Comparison of ENCODE assay signal across 24 cellular contexts in genomic region chr4:115780268-115780667, GRCh38.
"Had no signal": no experiment of that assay in that cellular context is flagged by ENCODE, and none has a peak within 500 bp of the region (broad histone marks: within the 10 kb centered on the region; RNA-seq: fewer than 3 reads in every experiment).

No MANE protein-coding gene starts in this region.

- H3K36me3 Mint-ChIP-seq: activated naive CD4-positive, alpha-beta T cell treated with anti-CD3 and anti-CD28 coated beads, Interleukin-2, amount 50 U/mL, for 72 hours; naive thymus-derived CD8-positive, alpha-beta T cell had no signal

- H3K27me3 Mint-ChIP-seq: activated CD4-positive, alpha-beta T cell treated with anti-CD3 and anti-CD28 coated beads, Interleukin-2, amount 10 ng/mL, durations not matched to agents 7 days and 5 days; naive thymus-derived CD8-positive, alpha-beta T cell; stimulated activated naive CD8-positive, alpha-beta T cell treated with anti-CD3 and anti-CD28 coated beads, Interleukin-15, amount 100 ng/mL, for 72 hours had no signal

- H3K4me1 Mint-ChIP-seq: activated CD4-positive, alpha-beta T cell treated with anti-CD3 and anti-CD28 coated beads, Interleukin-2, amount 10 ng/mL, durations not matched to agents 7 days and 5 days; stimulated activated naive CD8-positive, alpha-beta T cell treated with anti-CD3 and anti-CD28 coated beads, Interleukin-15, amount 100 ng/mL, for 72 hours had no signal

- H3K27ac ChIP-seq: adrenal gland, gastroesophageal sphincter, heart right ventricle, parathyroid adenoma, suprapubic skin, transverse colon, uterus had no signal

- DNase-seq: activated CD4-positive, alpha-beta T cell treated with anti-CD3 and anti-CD28 coated beads, Interleukin-2, amount 10 ng/mL, durations not matched to agents 7 days and 5 days; activated CD8-positive, alpha-beta T cell treated with anti-CD3 and anti-CD28 coated beads, Interleukin-2, amount 10 ng/mL, durations not matched to agents 7 days and 5 days; activated effector memory CD4-positive, alpha-beta T cell treated with anti-CD3 and anti-CD28 coated beads, Interleukin-2, amount 50 U/mL, for 16 hours; activated T-cell treated with anti-CD3 and anti-CD28 coated beads, Interleukin-2, amount 50 U/mL, for 72 hours; adrenal gland; cerebellar nuclear complex; cortex of kidney; heart right ventricle; mesenchymal stem cell; naive thymus-derived CD8-positive, alpha-beta T cell; stimulated activated CD4-positive, alpha-beta T cell treated with anti-CD3 and anti-CD28 coated beads, Interleukin-4, amount 100 ng/mL, for 1 hour; stimulated activated naive CD8-positive, alpha-beta T cell treated with anti-CD3 and anti-CD28 coated beads, Interleukin-15, amount 100 ng/mL, for 72 hours; T-helper 9 cell; transverse colon; uterus had no signal

- H3K27me3 ChIP-seq: adrenal gland, gastroesophageal sphincter, heart right ventricle, suprapubic skin, transverse colon, uterus had no signal

- H3K4me3 ChIP-seq: adrenal gland, gastroesophageal sphincter, heart right ventricle, smooth muscle cell, suprapubic skin, transverse colon, uterus had no signal

- H3K27ac Mint-ChIP-seq: activated CD4-positive, alpha-beta T cell treated with anti-CD3 and anti-CD28 coated beads, Interleukin-2, amount 10 ng/mL, durations not matched to agents 7 days and 5 days; activated CD8-positive, alpha-beta T cell treated with anti-CD3 and anti-CD28 coated beads, Interleukin-2, amount 10 ng/mL, durations not matched to agents 7 days and 5 days; activated naive CD4-positive, alpha-beta T cell treated with anti-CD3 and anti-CD28 coated beads, Interleukin-2, amount 50 U/mL, for 72 hours; activated T-cell treated with anti-CD3 and anti-CD28 coated beads, Interleukin-2, amount 50 U/mL, for 72 hours; naive thymus-derived CD8-positive, alpha-beta T cell; stimulated activated naive CD8-positive, alpha-beta T cell treated with anti-CD3 and anti-CD28 coated beads, Interleukin-15, amount 100 ng/mL, for 72 hours had no signal

- H3K4me3 Mint-ChIP-seq: activated CD4-positive, alpha-beta T cell treated with anti-CD3 and anti-CD28 coated beads, Interleukin-2, amount 10 ng/mL, durations not matched to agents 7 days and 5 days; activated CD8-positive, alpha-beta T cell treated with anti-CD3 and anti-CD28 coated beads, Interleukin-2, amount 10 ng/mL, durations not matched to agents 7 days and 5 days; activated T-cell treated with anti-CD3 and anti-CD28 coated beads, Interleukin-2, amount 50 U/mL, for 72 hours; naive thymus-derived CD8-positive, alpha-beta T cell; stimulated activated naive CD8-positive, alpha-beta T cell treated with anti-CD3 and anti-CD28 coated beads, Interleukin-15, amount 100 ng/mL, for 72 hours had no signal

- H3K9ac ChIP-seq: parathyroid adenoma had no signal

- H3K9me3 ChIP-seq: gastroesophageal sphincter, heart right ventricle, suprapubic skin, transverse colon, uterus had no signal

- FAIRE-seq: astrocyte, bronchial epithelial cell had no signal

- H3K36me3 ChIP-seq: adrenal gland, gastroesophageal sphincter, heart right ventricle, suprapubic skin, transverse colon, uterus had no signal

- H3K9me3 Mint-ChIP-seq: activated CD4-positive, alpha-beta T cell treated with anti-CD3 and anti-CD28 coated beads, Interleukin-2, amount 10 ng/mL, durations not matched to agents 7 days and 5 days had no signal

- H3K4me2 ChIP-seq: smooth muscle cell had no signal

- H3K79me2 ChIP-seq: parathyroid adenoma had no signal

- H2AFZ ChIP-seq: parathyroid adenoma had no signal

- ATAC-seq: activated CD4-positive, CD25-positive, alpha-beta regulatory T cell treated with anti-CD3 and anti-CD28 coated beads, Interleukin-2, amount 50 U/mL, for 24 hours; activated CD8-positive, alpha-beta T cell treated with anti-CD3 and anti-CD28 coated beads, Interleukin-2, amount 10 ng/mL, durations not matched to agents 7 days and 5 days; activated naive CD4-positive, alpha-beta T cell treated with anti-CD3 and anti-CD28 coated beads, Interleukin-2, amount 50 U/mL, for 72 hours; activated T-cell treated with anti-CD3 and anti-CD28 coated beads, Interleukin-2, amount 50 U/mL, for 72 hours; gastroesophageal sphincter; heart right ventricle; naive thymus-derived CD8-positive, alpha-beta T cell; sciatic nerve; stimulated activated naive CD8-positive, alpha-beta T cell treated with anti-CD3 and anti-CD28 coated beads, Interleukin-15, amount 100 ng/mL, for 72 hours had no signal

- H3K4me1 ChIP-seq: adrenal gland, gastroesophageal sphincter, heart right ventricle, parathyroid adenoma, suprapubic skin, transverse colon, uterus had no signal
